9 cellular contexts compared by ENCODE assay signal in the genomic region with DNA sequence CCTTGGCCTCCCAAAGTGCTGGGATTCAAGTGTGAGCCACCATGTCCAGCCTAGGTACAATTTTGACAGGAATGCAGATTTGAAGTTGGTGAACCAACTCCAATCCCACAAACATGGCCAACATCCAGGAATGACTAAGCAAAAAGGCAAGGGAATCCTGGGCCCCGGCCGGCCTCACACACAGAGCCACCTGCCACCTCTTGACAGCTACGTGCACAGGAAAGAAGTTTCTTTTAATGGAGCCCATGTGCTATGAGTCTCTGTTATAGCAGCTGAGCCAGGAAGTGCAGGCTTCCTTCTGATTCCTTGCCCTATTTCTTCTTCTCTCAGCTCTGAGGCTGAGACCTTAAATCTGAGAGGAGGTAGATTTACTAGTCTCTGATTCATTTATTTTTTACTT. TPM values are rescaled to one million over a fixed set of nuclear protein-coding genes. Genes with fewer than 3 reads are reported as not detected.
DNase-seq lines count a peak whose midpoint lies in the region; ATAC-seq and TF ChIP-seq lines count a peak whose summit lies in the region.
"Had no signal": no experiment of that assay in that cellular context is flagged by ENCODE, and none has a peak within 500 bp of the region (broad histone marks: within the 10 kb centered on the region; RNA-seq: fewer than 3 reads in every experiment).

No MANE protein-coding gene starts in this region.

- no peaks in the 10 kb centered on the region for H3K9me3 Mint-ChIP-seq in activated CD4-positive, alpha-beta T cell treated with anti-CD3 and anti-CD28 coated beads for 36 hours (ENCODE audit: low read depth)
- H3K9me3 Mint-ChIP-seq in type B pancreatic cell = no peaks in the 10 kb centered on the region
- H3K9me3 Mint-ChIP-seq: T-cell had no signal

- peaks cover 4% of the 10 kb centered on the region for H3K27me3 Mint-ChIP-seq in activated CD4-positive, alpha-beta T cell treated with anti-CD3 and anti-CD28 coated beads for 36 hours
- H3K27me3 Mint-ChIP-seq in type B pancreatic cell = no peaks in the 10 kb centered on the region

- POLR2A ChIA-PET in activated CD4-positive, alpha-beta T cell treated with anti-CD3 and anti-CD28 coated beads for 36 hours (lab: Charles Lee) = no interaction called here
- POLR2A ChIA-PET in OCI-LY7 (lab: Charles Lee) = interaction anchor here (1.0 to 2.7 kb wide), 5 partner anchors 9 to 163 kb away, joined by 3 to 8 read pairs (median 3); a partner anchor contains a TSS

- H4K20me1 ChIP-seq in OCI-LY7 (ENCODE audit: insufficient read depth, low read length) = no peaks in the 10 kb centered on the region

- H3K4me3 Mint-ChIP-seq in activated CD4-positive, alpha-beta T cell treated with anti-CD3 and anti-CD28 coated beads for 36 hours = no peak overlapping the region
- no peak overlapping the region for H3K4me3 Mint-ChIP-seq in type B pancreatic cell
- H3K4me3 Mint-ChIP-seq: T-cell had no signal

- DNase-seq in activated CD4-positive, alpha-beta T cell treated with anti-CD3 and anti-CD28 coated beads for 36 hours = no peak
- DNase-seq in activated CD4-positive, alpha-beta T cell treated with anti-CD3 and anti-CD28 coated beads for 1 hour = no peak
- DNase-seq in OCI-LY7 (ENCODE audit: low spot score) (peak; percentile 79), fibroblast of the aortic adventitia (ENCODE audit: low read depth) (peak; percentile 85), stomach (peak; percentile 72), type B pancreatic cell (ENCODE audit: extremely low spot score, unreplicated experiment) (no peak)
- DNase-seq in activated CD4-positive, CD25-positive, alpha-beta regulatory T cell (lab: John Stamatoyannopoulos, UW) = no peak

- H3K4me1 ChIP-seq in OCI-LY7 (ENCODE audit: insufficient read depth, low read length, poor library complexity, severe bottlenecking) (peaks cover 60% of the 10 kb centered on the region), stomach (peaks cover 0 to 10% (median 4%) of the 10 kb centered on the region in 4 donors)

- H3K27ac Mint-ChIP-seq in activated CD4-positive, alpha-beta T cell treated with anti-CD3 and anti-CD28 coated beads for 36 hours = no peak overlapping the region
- no peak overlapping the region for H3K27ac Mint-ChIP-seq in type B pancreatic cell
- H3K27ac Mint-ChIP-seq: T-cell had no signal

- peak; percentile 45 for ATAC-seq in activated CD4-positive, alpha-beta T cell treated with anti-CD3 and anti-CD28 coated beads for 36 hours
- no peak for ATAC-seq in GM19397 (IDR thresholded peaks at IDR 0.05; ENCODE audit: unreplicated experiment)

- CTCF ChIA-PET in activated CD4-positive, alpha-beta T cell treated with anti-CD3 and anti-CD28 coated beads for 36 hours (lab: Charles Lee) = interaction anchor here (0.7 kb wide), 2 partner anchors 28 to 30 kb away, joined by 3 read pairs; no protein-coding TSS in a partner anchor
- CTCF ChIA-PET in OCI-LY7 (lab: Charles Lee; ENCODE audit: unreplicated experiment) = no interaction called here

- no peak for TF ChIP-seq EP300 in stomach (IDR thresholded peaks at IDR 0.05)

- peak overlapping the region; percentile 71 for H2AFZ ChIP-seq in OCI-LY7 (ENCODE audit: low read length)

- H3K4me1 Mint-ChIP-seq in activated CD4-positive, alpha-beta T cell treated with anti-CD3 and anti-CD28 coated beads for 36 hours = peaks cover 9% of the 10 kb centered on the region
- H3K4me1 Mint-ChIP-seq in type B pancreatic cell (ENCODE audit: unreplicated experiment) = no peaks in the 10 kb centered on the region

- H3K36me3 ChIP-seq in OCI-LY7 (ENCODE audit: insufficient read depth, low read length) (no peaks in the 10 kb centered on the region), stomach (no peaks in the 10 kb centered on the region)

- H3K4me3 ChIP-seq in OCI-LY7 (ENCODE audit: low read depth, low read length, poor library complexity, severe bottlenecking) (peak overlapping the region; percentile 3), fibroblast of the aortic adventitia (ENCODE audit: low read depth, low read length) (no peak overlapping the region), stomach (no peak overlapping the region)

- no peaks in the 10 kb centered on the region for H3K27me3 ChIP-seq in stomach

- H3K27ac ChIP-seq in OCI-LY7 (ENCODE audit: low read depth, low read length, poor library complexity, severe bottlenecking) (peak overlapping the region; percentile 86), stomach (peak overlapping the region in 1 of 5 donors; percentile 26)

- peak overlapping the region; percentile 63 for H3K4me2 ChIP-seq in OCI-LY7 (ENCODE audit: low read length)

- TF ChIP-seq CTCF in OCI-LY7 (conservative IDR thresholded peaks at IDR 0.05; ENCODE audit: low read length) (no peak), fibroblast of the aortic adventitia (IDR thresholded peaks at IDR 0.05; ENCODE audit: insufficient read depth, low read length) (no peak), stomach (IDR thresholded peaks at IDR 0.05) (no peak), type B pancreatic cell (conservative IDR thresholded peaks at IDR 0.05) (no peak)

- no peaks in the 10 kb centered on the region for H3K9me3 ChIP-seq in OCI-LY7 (ENCODE audit: low read length)
- H3K9me3 ChIP-seq in stomach = no peaks in the 10 kb centered on the region

- no TSS peak for BruUV-seq in OCI-LY7 (replicated peaks; lab: Mats Ljungman, UMichigan)

- intact Hi-C loops in activated CD4-positive, alpha-beta T cell treated with anti-CD3 and anti-CD28 coated beads for 36 hours (cut with DNase I, micrococcal nuclease) = no loop called here
- intact Hi-C loops in OCI-LY7 (cut with micrococcal nuclease; ENCODE audit: unreplicated experiment) = no loop called here
- intact Hi-C loops in stomach (cut with DNase I; ENCODE audit: low total_unique reads) = no loop called here

- no peaks in the 10 kb centered on the region for H3K36me3 Mint-ChIP-seq in activated CD4-positive, alpha-beta T cell treated with anti-CD3 and anti-CD28 coated beads for 36 hours (ENCODE audit: low read depth)
- no peaks in the 10 kb centered on the region for H3K36me3 Mint-ChIP-seq in type B pancreatic cell
- H3K36me3 Mint-ChIP-seq: T-cell had no signal

- no peaks in the 10 kb centered on the region for H3K9me2 ChIP-seq in OCI-LY7 (ENCODE audit: insufficient read depth, low read length)

- 2 to 7% (median 5%) methylated on average over 3 of the region's 3 CpGs for WGBS in stomach, 5 donors

- H3K79me2 ChIP-seq in OCI-LY7 (ENCODE audit: insufficient read depth, low read depth, low read length) = no peaks in the 10 kb centered on the region

- no peak for TF ChIP-seq POLR2A in stomach (IDR thresholded peaks at IDR 0.05)

RNA-seq across cellular contexts. Expression of a gene that starts 8.8 kb away (rescaled TPM):
- total RNA-seq in activated CD4-positive, alpha-beta T cell treated with anti-CD3 and anti-CD28 coated beads for 36 hours = not detected
- not detected in 2 replicates for total RNA-seq in OCI-LY7 (2014; rRNA removed; shearing (Covaris generic))
- total RNA-seq in OCI-LY7 (2022) = not detected in 2 replicates
- total RNA-seq in fibroblast of the aortic adventitia (ENCODE audit: low replicate concordance) = not detected in 2 replicates
- total RNA-seq in stomach = not detected
- 100 to 1,000 TPM in 1 of 3 donors, not detected in 2; 141 TPM for polyA plus RNA-seq in stomach
- total RNA-seq in type B pancreatic cell (ENCODE audit: low replicate concordance) = 16.3 and 51.3 TPM in 2 replicates
- total RNA-seq: T-cell had no signal

RNA-seq across cellular contexts. Expression of a gene that starts 46.3 kb away (rescaled TPM):
- total RNA-seq in activated CD4-positive, alpha-beta T cell treated with anti-CD3 and anti-CD28 coated beads for 36 hours = 1 to 10 TPM; 2.1 to 2.2 TPM
- total RNA-seq in OCI-LY7 (2014; rRNA removed; shearing (Covaris generic)) = 8.9 and 11.0 TPM in 2 replicates
- 4.0 and 4.1 TPM in 2 replicates for total RNA-seq in OCI-LY7 (2022)
- 6.1 and 11.4 TPM in 2 replicates for total RNA-seq in fibroblast of the aortic adventitia (ENCODE audit: low replicate concordance)
- 1 to 10 TPM in 4 of 5 donors, under 1 TPM in 1; under 0.01 to 5.3 (median 4.0) TPM for total RNA-seq in stomach
- 1 to 10 TPM; 1.1 to 2.0 (median 1.2) TPM for polyA plus RNA-seq in stomach
- total RNA-seq in type B pancreatic cell (ENCODE audit: low replicate concordance) = 5.5 and 11.1 TPM in 2 replicates

Comparison
In these comparisons a context has a peak if more than half of its experiments do, and no peak if none do; other contexts are left out.
1. DNase-seq: peak in OCI-LY7 (single experiment), fibroblast of the aortic adventitia (single experiment) and stomach (single experiment); none in activated CD4-positive, alpha-beta T cell treated with anti-CD3 and anti-CD28 coated beads for 36 hours (single experiment), activated CD4-positive, alpha-beta T cell treated with anti-CD3 and anti-CD28 coated beads for 1 hour (single experiment), activated CD4-positive, CD25-positive, alpha-beta regulatory T cell (0 of 4) and type B pancreatic cell (single experiment).
2. RNA of a gene that starts 8.8 kb away (total RNA-seq): 16.3 to 51.3 TPM in type B pancreatic cell; not detected in OCI-LY7, not detected in activated CD4-positive, alpha-beta T cell treated with anti-CD3 and anti-CD28 coated beads for 36 hours, not detected in fibroblast of the aortic adventitia and not detected in stomach; every median in the first group is over 10 times any median in the second.